19 cellular contexts compared by ENCODE assay signal in the genomic region with DNA sequence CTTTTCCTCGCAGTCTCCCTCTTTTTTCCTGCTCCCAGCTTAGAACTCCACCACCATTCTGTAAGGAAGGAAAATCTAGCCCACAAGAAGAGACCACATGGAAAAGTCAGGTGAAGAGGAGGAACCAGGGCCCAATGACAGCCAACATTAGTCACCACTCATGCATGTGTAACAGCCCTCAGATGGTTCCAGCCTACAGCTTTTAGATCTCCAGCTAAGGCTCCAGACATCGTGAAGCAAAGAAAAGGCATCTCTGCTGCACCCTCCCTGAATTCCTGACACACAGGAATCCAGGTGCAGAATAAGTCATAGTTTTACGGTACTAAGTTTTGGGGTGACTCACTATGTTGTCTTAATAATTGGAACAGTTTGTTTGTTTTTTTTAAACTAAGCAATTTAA. TPM values are rescaled to one million over a fixed set of nuclear protein-coding genes. Genes with fewer than 3 reads are reported as not detected.
DNase-seq lines count a peak whose midpoint lies in the region; ATAC-seq, FAIRE-seq and TF ChIP-seq lines count a peak whose summit lies in the region.
"Had no signal": no experiment of that assay in that cellular context is flagged by ENCODE, and none has a peak within 500 bp of the region (broad histone marks: within the 10 kb centered on the region; RNA-seq: fewer than 3 reads in every experiment).

No MANE protein-coding gene starts in this region.

- H3K79me2 ChIP-seq in mammary epithelial cell (ENCODE audit: insufficient read depth, low read length), result no peaks in the 10 kb centered on the region

- no peaks in the 10 kb centered on the region for H4K20me1 ChIP-seq in mammary epithelial cell (ENCODE audit: insufficient read depth, low read length)

- DNase-seq in A549 (ENCODE audit: low read depth in 1 of 2, low spot score in 1 of 2) (peak in 1 of 2 experiments; percentile 62), mammary epithelial cell (peak; percentile 88), mesenchymal stem cell (peak; percentile 4), DMS153 (lab: John Stamatoyannopoulos, UW) (no peak), DMS79 treated with DMSO at 0.1 percent for 48 hours (lab: John Stamatoyannopoulos, UW) (no peak), NCI-H2081 (lab: John Stamatoyannopoulos, UW) (no peak)
- DNase-seq: activated CD4-positive, alpha-beta T cell treated with anti-CD3 and anti-CD28 coated beads for 1 hour; activated naive CD4-positive, alpha-beta T cell; CD4-positive, alpha-beta memory T cell; effector CD8-positive, alpha-beta T cell; foreskin fibroblast; mucosa of descending colon; NCI-H2029; NCI-H748 treated with DMSO at 0.1 percent for 48 hours; ovary; T-helper 2 cell had no signal

- intact Hi-C loops in mammary epithelial cell (cut with micrococcal nuclease), result no loop called here

- H2AFZ ChIP-seq in mammary epithelial cell (ENCODE audit: low read depth, low read length), result peak overlapping the region; percentile 18
- H2AFZ ChIP-seq in mesenchymal stem cell (ENCODE audit: low read depth, low read length), result no peak overlapping the region

- H3K4me2 ChIP-seq in A549 (peak overlapping the region; percentile 51), mammary epithelial cell (ENCODE audit: insufficient read depth, low read depth, low read length) (no peak overlapping the region), mesenchymal stem cell (ENCODE audit: low read length, poor library complexity, severe bottlenecking) (no peak overlapping the region)

- no TSS peak for BruUV-seq in mammary epithelial cell (replicated peaks; lab: Mats Ljungman, UMichigan)

- peak; percentile 85 to 90 for ATAC-seq in A549
- ATAC-seq in HG02798 (IDR thresholded peaks at IDR 0.05; ENCODE audit: poor library complexity, unreplicated experiment), result no peak
- ATAC-seq: mucosa of descending colon had no signal

- no peak overlapping the region for H3K4ac ChIP-seq in mesenchymal stem cell (ENCODE audit: low read depth in 1 of 2, low read length in 2 of 2)

- TF ChIP-seq POLR2A in A549 (IDR thresholded peaks at IDR 0.05; ENCODE audit: low read length), result no peak

- POLR2A ChIA-PET in A549 (lab: Yijun Ruan, JAX), result interaction anchor here (1.0 to 1.1 kb wide), 2 partner anchors 9 to 27 kb away, joined by 3 to 4 read pairs; no protein-coding TSS in a partner anchor

- dilution Hi-C loops in mammary epithelial cell (cut with HindIII; ENCODE audit: low sequenced_read_pairs), result no loop called here

- H3K4me3 ChIP-seq in A549 (no peak overlapping the region), mammary epithelial cell (replicated peaks in 1 of 3; ENCODE audit: insufficient read depth in 1 of 3, low read depth in 2 of 3, low read length in 3 of 3) (no peak overlapping the region), mesenchymal stem cell (ENCODE audit: insufficient read depth in 1 of 2, low read depth in 1 of 2, low read length in 2 of 2) (no peak overlapping the region)
- H3K4me3 ChIP-seq: mucosa of descending colon, ovary had no signal

- H3K27ac ChIP-seq in A549 (peak overlapping the region; percentile 53 to 60), mammary epithelial cell (ENCODE audit: insufficient read depth, low read depth, low read length) (peak overlapping the region; percentile 71), mesenchymal stem cell (ENCODE audit: low read length, poor library complexity, severe bottlenecking) (peak overlapping the region; percentile 98)
- H3K27ac ChIP-seq: HL-60, ovary had no signal

- no peaks in the 10 kb centered on the region; the same call in 2 of the 3 replicates for H3K9me3 ChIP-seq in A549
- no peaks in the 10 kb centered on the region for H3K9me3 ChIP-seq in mammary epithelial cell (replicated peaks; ENCODE audit: insufficient read depth, low read length)
- H3K9me3 ChIP-seq in mesenchymal stem cell (ENCODE audit: control insufficient read depth, low read length), result no peaks in the 10 kb centered on the region
- H3K9me3 ChIP-seq: mucosa of descending colon, ovary had no signal

- H3K27me3 ChIP-seq in mammary epithelial cell (ENCODE audit: insufficient read depth, low read length) (no peaks in the 10 kb centered on the region), mesenchymal stem cell (ENCODE audit: control insufficient read depth in 1 of 2, insufficient read depth in 1 of 2, low read length in 2 of 2) (no peaks in the 10 kb centered on the region)
- H3K27me3 ChIP-seq: ovary had no signal

- no peak for TF ChIP-seq CTCF in A549 (IDR thresholded peaks at IDR 0.05)
- TF ChIP-seq CTCF in mammary epithelial cell (conservative IDR thresholded peaks at IDR 0.05 in 1 of 2, IDR thresholded peaks at IDR 0.05 in 1 of 2; ENCODE audit: extremely low read depth in 1 of 2, insufficient read depth in 1 of 2, low read depth in 1 of 2, low read length in 2 of 2), result no peak

- H3K79me1 ChIP-seq in mesenchymal stem cell (replicated peaks; ENCODE audit: low read length, poor library complexity, severe bottlenecking), result peaks cover 8% of the 10 kb centered on the region

- H3K4me1 ChIP-seq in A549 (peaks cover 52% of the 10 kb centered on the region), mammary epithelial cell (ENCODE audit: insufficient read depth, low read length) (peaks cover 22% of the 10 kb centered on the region), mesenchymal stem cell (ENCODE audit: control insufficient read depth, insufficient read depth, low read depth, low read length) (peaks cover 3% of the 10 kb centered on the region)

- H2BK5ac ChIP-seq in mesenchymal stem cell (ENCODE audit: low read depth, low read length, poor library complexity, severe bottlenecking), result peak overlapping the region; percentile 94

- no peak for TF ChIP-seq RAD21 in A549 (conservative IDR thresholded peaks at IDR 0.05 in 1 of 2, IDR thresholded peaks at IDR 0.05 in 1 of 2)
- peak; percentile 24; the same call in 1 of the 2 replicates for TF ChIP-seq RAD21 in Ishikawa (IDR thresholded peaks at IDR 0.05; ENCODE audit: low read depth)

- no peak for TF ChIP-seq EP300 in A549 (IDR thresholded peaks at IDR 0.05)
- peak; percentile 93 for TF ChIP-seq EP300 in Ishikawa (IDR thresholded peaks at IDR 0.05; ENCODE audit: borderline replicate concordance)

- H3K14ac ChIP-seq in mesenchymal stem cell (ENCODE audit: low read length in 2 of 2), result no peak overlapping the region

- no peaks in the 10 kb centered on the region for H3K36me3 ChIP-seq in mammary epithelial cell (ENCODE audit: insufficient read depth, low read length)
- H3K36me3 ChIP-seq in mesenchymal stem cell (ENCODE audit: control insufficient read depth in 1 of 2, insufficient read depth in 2 of 2, low read depth in 1 of 2, low read length in 2 of 2), result no peaks in the 10 kb centered on the region
- H3K36me3 ChIP-seq: ovary had no signal

- H4K8ac ChIP-seq in mesenchymal stem cell (ENCODE audit: low read length), result no peak overlapping the region

- no peak for FAIRE-seq in A549 (lab: Jason Lieb, UNC)

- H3K9ac ChIP-seq in mammary epithelial cell (ENCODE audit: insufficient read depth, low read length) (no peak overlapping the region), mesenchymal stem cell (ENCODE audit: low read length) (no peak overlapping the region)

- no peak overlapping the region for H4K91ac ChIP-seq in mesenchymal stem cell (ENCODE audit: low read length)

- no peak overlapping the region for H2BK120ac ChIP-seq in mesenchymal stem cell (ENCODE audit: low read depth, low read length)

- WGBS in A549 (ENCODE audit: missing lambda C conversion rate), result 37% methylated on average over 3 of the region's 3 CpGs
- WGBS in mammary epithelial cell (ENCODE audit: low coverage, missing lambda C conversion rate), result 33% methylated on average over 3 of the region's 3 CpGs
- 54% methylated on average over 2 of the region's 3 CpGs for WGBS in mesenchymal stem cell

- no peak overlapping the region for H2BK15ac ChIP-seq in mesenchymal stem cell (ENCODE audit: low read depth, poor library complexity, severe bottlenecking)

- peak overlapping the region; percentile 95 for H2AK5ac ChIP-seq in mesenchymal stem cell (ENCODE audit: low read length, severe bottlenecking)

- in situ Hi-C loops in mammary epithelial cell (cut with MboI; ENCODE audit: low sequenced_read_pairs in 2 of 2), result no loop called here

- no peak overlapping the region for H2BK12ac ChIP-seq in mesenchymal stem cell (ENCODE audit: low read length in 2 of 2)

- CTCF ChIA-PET in A549 (lab: Yijun Ruan, JAX), result interaction anchor here (4.8 kb wide), 1 partner anchor 49 kb away, joined by 16 read pairs; no protein-coding TSS in a partner anchor
- CTCF ChIA-PET in mammary epithelial cell (lab: Charles Lee; ENCODE audit: low non-redundant PET), result interaction anchor here (0.7 kb wide), 1 partner anchor 50 kb away, joined by 6 read pairs; no protein-coding TSS in a partner anchor

- H3K18ac ChIP-seq in mesenchymal stem cell (ENCODE audit: low read depth in 1 of 2, low read length in 2 of 2), result no peak overlapping the region

- no peak overlapping the region for H3K23ac ChIP-seq in mesenchymal stem cell (ENCODE audit: low read length in 2 of 2)

TF ChIP-seq in A549, 52 proteins besides CTCF, POLR2A, EP300 and RAD21 (continues in another document):
- TF ChIP-seq EHF (CRISPR knock-in tag; IDR thresholded peaks at IDR 0.05), result no peak
- TF ChIP-seq, protein P1, sequence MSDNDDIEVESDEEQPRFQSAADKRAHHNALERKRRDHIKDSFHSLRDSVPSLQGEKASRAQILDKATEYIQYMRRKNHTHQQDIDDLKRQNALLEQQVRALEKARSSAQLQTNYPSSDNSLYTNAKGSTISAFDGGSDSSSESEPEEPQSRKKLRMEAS (IDR thresholded peaks at IDR 0.05), result 0 out of 2 replicates have a peak, but pooled peaks have one; percentile 31

TF ChIP-seq in Ishikawa, 13 proteins besides CTCF, POLR2A, EP300 and RAD21 (continues in another document):
- TF ChIP-seq NFIC (IDR thresholded peaks at IDR 0.05) (peak; percentile 80), TEAD4 (IDR thresholded peaks at IDR 0.05) (peak; percentile 95), CEBPB (IDR thresholded peaks at IDR 0.05) (no peak), TAF1 (IDR thresholded peaks at IDR 0.05; ENCODE audit: low read depth) (no peak)
- TF ChIP-seq, protein P2, sequence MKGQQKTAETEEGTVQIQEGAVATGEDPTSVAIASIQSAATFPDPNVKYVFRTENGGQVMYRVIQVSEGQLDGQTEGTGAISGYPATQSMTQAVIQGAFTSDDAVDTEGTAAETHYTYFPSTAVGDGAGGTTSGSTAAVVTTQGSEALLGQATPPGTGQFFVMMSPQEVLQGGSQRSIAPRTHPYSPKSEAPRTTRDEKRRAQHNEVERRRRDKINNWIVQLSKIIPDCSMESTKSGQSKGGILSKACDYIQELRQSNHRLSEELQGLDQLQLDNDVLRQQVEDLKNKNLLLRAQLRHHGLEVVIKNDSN (IDR thresholded peaks at IDR 0.05), result peak; percentile 62

RNA-seq across cellular contexts. Expression of a gene that starts 25.6 kb away (rescaled TPM):
- polyA plus RNA-seq in A549 (2011; rRNA removed), result 7.9 and 9.4 TPM in 2 replicates
- 2.9 TPM in 2 replicates for polyA plus RNA-seq in A549 (2012; cell fraction: cytosol; rRNA removed)
- 3.4 and 3.5 TPM in 2 replicates for polyA plus RNA-seq in A549 (2012; cell fraction: nucleus; rRNA removed)
- polyA plus RNA-seq in A549 (2017; fragmentation: RNase III; extraction: RNeasy Plus Mini Kit Qiagen cat#74134 plus additional on column Dnase treatment), result 7.9 to 9.1 TPM (median 8.0 TPM) in 3 replicates
- polyA minus RNA-seq in A549 (2011; rRNA and poly(A)+ RNA removed), result 3.8 and 7.2 TPM in 2 replicates
- under 1 TPM; 0.17 to 0.38 TPM for total RNA-seq in mammary epithelial cell
- polyA plus RNA-seq in mammary epithelial cell, result 0.02 TPM
- polyA minus RNA-seq in mammary epithelial cell, result not detected
- 0.04 TPM for polyA plus RNA-seq in mesenchymal stem cell (2013, experiment 1 of 2)
- polyA plus RNA-seq in mesenchymal stem cell (2013, experiment 2 of 2), result 0.08 TPM
- polyA plus RNA-seq: CD4-positive, alpha-beta memory T cell had no signal

Comparison
In these comparisons a context has a peak if more than half of its experiments do, and no peak if none do; other contexts are left out.
1. DNase-seq: peak in mammary epithelial cell (single experiment) and mesenchymal stem cell (single experiment); none in DMS153 (single experiment), DMS79 treated with DMSO at 0.1 percent for 48 hours (single experiment) and NCI-H2081 (0 of 2).
2. Peak in every context shown above with its lines, with median percentiles within 50 percentile points of each other: H3K27ac ChIP-seq.